Comparison of ENCODE assay signal across 9 cellular contexts in genomic region chr15:67033521-67033920, GRCh38. TPM values are rescaled to one million over a fixed set of nuclear protein-coding genes. Genes with fewer than 3 reads are reported as not detected.
DNase-seq lines count a peak whose midpoint lies in the region; ATAC-seq and TF ChIP-seq lines count a peak whose summit lies in the region.
"Had no signal": no experiment of that assay in that cellular context is flagged by ENCODE, and none has a peak within 500 bp of the region (broad histone marks: within the 10 kb centered on the region; RNA-seq: fewer than 3 reads in every experiment).

No MANE protein-coding gene starts in this region.

- peaks cover 8% of the 10 kb centered on the region for H3K4me1 Mint-ChIP-seq in brain

- H3K9me3 ChIP-seq in Peyer's patch, result no peaks in the 10 kb centered on the region

- H3K4me3 ChIP-seq in Peyer's patch (peak overlapping the region; percentile 7 to 48 (median 37)), kidney epithelial cell (ENCODE audit: low read depth, low read length) (peak overlapping the region; percentile 25)

- H3K27me3 Mint-ChIP-seq in brain, result peaks cover 32% of the 10 kb centered on the region

- H3K27me3 ChIP-seq in Peyer's patch (no peaks in the 10 kb centered on the region), kidney epithelial cell (ENCODE audit: control insufficient read depth, insufficient read depth, low read length) (peaks cover 12% of the 10 kb centered on the region)

- no peak overlapping the region for H3K27ac Mint-ChIP-seq in brain

- no peaks in the 10 kb centered on the region for H3K36me3 ChIP-seq in Peyer's patch
- no peaks in the 10 kb centered on the region for H3K36me3 ChIP-seq in kidney epithelial cell (ENCODE audit: control insufficient read depth, insufficient read depth, low read length)

- TF ChIP-seq CTCF in Peyer's patch (IDR thresholded peaks at IDR 0.05) (no peak), brain (conservative IDR thresholded peaks at IDR 0.05) (no peak), kidney epithelial cell (IDR thresholded peaks at IDR 0.05; ENCODE audit: insufficient read depth, low read length, poor library complexity, severe bottlenecking) (no peak), RWPE1 (conservative IDR thresholded peaks at IDR 0.05; ENCODE audit: low read depth) (no peak)

- CTCF ChIA-PET in RWPE1 (lab: Yijun Ruan, JAX), result no interaction called here

- POLR2A ChIA-PET in RWPE1 (lab: Yijun Ruan, JAX; ENCODE audit: low non-redundant PET), result no interaction called here

- H3K27ac ChIP-seq in Peyer's patch (no peak overlapping the region), RWPE1 (no peak overlapping the region)

- DNase-seq in Peyer's patch (peak in 1 of 3 donors; percentile 68), kidney epithelial cell (ENCODE audit: low read depth) (no peak), RWPE1 (ENCODE audit: low spot score) (no peak), LoVo (ENCODE audit: low spot score) (no peak), hepatic stellate cell (ENCODE audit: low spot score) (no peak)
- DNase-seq in stimulated activated naive CD8-positive, alpha-beta T cell treated with anti-CD3 and anti-CD28 coated beads, Interleukin-15, Interleukin-2, amounts not matched to agents 100 U/mL and 50 U/mL, for 24 hours, result no peak
- DNase-seq: amniotic stem cell had no signal

- peak; percentile 34 for ATAC-seq in stimulated activated naive CD8-positive, alpha-beta T cell treated with anti-CD3 and anti-CD28 coated beads, Interleukin-15, Interleukin-2, amounts not matched to agents 100 U/mL and 50 U/mL, for 24 hours
- no peak for ATAC-seq in HG03521 (IDR thresholded peaks at IDR 0.05; ENCODE audit: unreplicated experiment)

- H3K9me3 Mint-ChIP-seq in brain, result peaks cover 0 to 4% (median 0%) of the 10 kb centered on the region in 5 experiments

- no peak for TF ChIP-seq POLR2A in Peyer's patch (IDR thresholded peaks at IDR 0.05)

- no peaks in the 10 kb centered on the region for H3K36me3 Mint-ChIP-seq in brain

- peak overlapping the region in 4 of 5 experiments; percentile 27 to 73 (median 66) for H3K4me3 Mint-ChIP-seq in brain

- H3K4me1 ChIP-seq in Peyer's patch, result peaks cover 0 to 18% (median 4%) of the 10 kb centered on the region in 4 donors

RNA-seq across cellular contexts. Expression of gene SMAD3, which starts 31.9 kb away (rescaled TPM):
- total RNA-seq in Peyer's patch, result 10 to 100 TPM; 43.7 to 80.0 (median 60.2) TPM
- polyA plus RNA-seq in brain (ENCODE audit: insufficient read depth, low read depth, low replicate concordance), result 7.8 TPM
- 31.0 and 34.8 TPM in 2 replicates for total RNA-seq in kidney epithelial cell
